ENCODE assay signal across 1 cellular context in genomic region chr12:38350342-38351181, GRCh38.
TF ChIP-seq lines count a peak whose summit lies in the region.

No MANE protein-coding gene starts in this region.

TF ChIP-seq in HepG2, 621 proteins besides CTCF, POLR2A, EP300 and RAD21 (continued from another document):
- TF ChIP-seq POGK (CRISPR knock-in tag; conservative IDR thresholded peaks at IDR 0.05) (no peak), ATF7 (IDR thresholded peaks at IDR 0.05) (peak; percentile 62; the same call in 1 of the 2 replicates), ATF7 (CRISPR knock-in tag; IDR thresholded peaks at IDR 0.05) (no peak), IKZF5 (CRISPR knock-in tag; IDR thresholded peaks at IDR 0.05) (no peak)
